Comparison of ENCODE assay signal across 21 cellular contexts in genomic region chr2:41768301-41768700, GRCh38.
"Had no signal": no experiment of that assay in that cellular context is flagged by ENCODE, and none has a peak within 500 bp of the region (broad histone marks: within the 10 kb centered on the region; RNA-seq: fewer than 3 reads in every experiment).

No MANE protein-coding gene starts in this region.

- H3K4me3 ChIP-seq: colonic mucosa, gastrocnemius medialis, hepatocyte, left lung, mucosa of descending colon, psoas muscle, sigmoid colon had no signal

- H3K4me3 Mint-ChIP-seq: activated CD4-positive, alpha-beta T cell treated with anti-CD3 and anti-CD28 coated beads, Interleukin-2, amount 10 ng/mL, durations not matched to agents 7 days and 5 days; activated naive CD4-positive, alpha-beta T cell treated with anti-CD3 and anti-CD28 coated beads for 36 hours; activated T-cell treated with anti-CD3 and anti-CD28 coated beads, Interleukin-2, amount 50 U/mL, for 4 hours; brain; memory B cell; naive B cell; neural crest cell; stimulated activated memory B cell treated with anti-CD40 and anti-IgM and Interleukin-4, amounts not matched to agents 10 μg/mL and 1 μg/mL and 100 μg/mL, for 72 hours; T-helper 1 cell treated with Interleukin-12 subunit alpha and Interleukin-12 subunit beta and Interleukin-4 antibody, amounts not matched to agents 30 μg/mL and 1 μg/mL, for 36 hours had no signal

- H3K9me3 ChIP-seq: colonic mucosa, gastrocnemius medialis, left lung, mucosa of descending colon, psoas muscle, sigmoid colon had no signal

- H3K4me2 ChIP-seq: hepatocyte had no signal

- H3K4me1 Mint-ChIP-seq: activated CD4-positive, alpha-beta T cell treated with anti-CD3 and anti-CD28 coated beads, Interleukin-2, amount 10 ng/mL, durations not matched to agents 7 days and 5 days; brain; memory B cell; naive B cell; neural crest cell; stimulated activated memory B cell treated with anti-CD40 and anti-IgM and Interleukin-4, amounts not matched to agents 10 μg/mL and 1 μg/mL and 100 μg/mL, for 72 hours had no signal

- H3K27ac ChIP-seq: colonic mucosa, gastrocnemius medialis, hepatocyte, left lung, psoas muscle, sigmoid colon had no signal

- H3K27me3 ChIP-seq: colonic mucosa, gastrocnemius medialis, hepatocyte, left lung, sigmoid colon had no signal

- DNase-seq: activated CD4-positive, alpha-beta T cell treated with anti-CD3 and anti-CD28 coated beads, Interleukin-2, amount 10 ng/mL, durations not matched to agents 7 days and 5 days; activated CD8-positive, alpha-beta memory T cell treated with anti-CD3 and anti-CD28 coated beads, Interleukin-2, amount 50 U/mL, for 4 hours; activated naive CD4-positive, alpha-beta T cell treated with anti-CD3 and anti-CD28 coated beads for 36 hours; activated T-cell treated with anti-CD3 and anti-CD28 coated beads, Interleukin-2, amount 50 U/mL, for 4 hours; central memory CD4-positive, alpha-beta T cell; colonic mucosa; gastrocnemius medialis; kidney; left lung; mucosa of descending colon; naive B cell; psoas muscle; sigmoid colon; stimulated activated CD4-positive, alpha-beta T cell treated with anti-CD3 and anti-CD28 coated beads, Interleukin-4, amount 100 ng/mL, for 4 hours had no signal

- H3K4me1 ChIP-seq: colonic mucosa, gastrocnemius medialis, left lung, psoas muscle, sigmoid colon had no signal

- H3K9me3 Mint-ChIP-seq: activated CD4-positive, alpha-beta T cell treated with anti-CD3 and anti-CD28 coated beads, Interleukin-2, amount 10 ng/mL, durations not matched to agents 7 days and 5 days; activated naive CD4-positive, alpha-beta T cell treated with anti-CD3 and anti-CD28 coated beads for 36 hours; activated T-cell treated with anti-CD3 and anti-CD28 coated beads, Interleukin-2, amount 50 U/mL, for 4 hours; brain; memory B cell; naive B cell; neural crest cell; stimulated activated memory B cell treated with anti-CD40 and anti-IgM and Interleukin-4, amounts not matched to agents 10 μg/mL and 1 μg/mL and 100 μg/mL, for 72 hours; T-helper 1 cell treated with Interleukin-12 subunit alpha and Interleukin-12 subunit beta and Interleukin-4 antibody, amounts not matched to agents 30 μg/mL and 1 μg/mL, for 36 hours had no signal

- H2AFZ ChIP-seq: hepatocyte had no signal

- H3K36me3 ChIP-seq: colonic mucosa, gastrocnemius medialis, left lung, sigmoid colon had no signal

- H3K79me2 ChIP-seq: hepatocyte had no signal

- H3K27ac Mint-ChIP-seq: activated CD4-positive, alpha-beta T cell treated with anti-CD3 and anti-CD28 coated beads, Interleukin-2, amount 10 ng/mL, durations not matched to agents 7 days and 5 days; activated naive CD4-positive, alpha-beta T cell treated with anti-CD3 and anti-CD28 coated beads for 36 hours; brain; memory B cell; naive B cell; stimulated activated memory B cell treated with anti-CD40 and anti-IgM and Interleukin-4, amounts not matched to agents 10 μg/mL and 1 μg/mL and 100 μg/mL, for 72 hours; T-helper 1 cell treated with Interleukin-12 subunit alpha and Interleukin-12 subunit beta and Interleukin-4 antibody, amounts not matched to agents 30 μg/mL and 1 μg/mL, for 36 hours had no signal

- ATAC-seq: activated CD4-positive, CD25-positive, alpha-beta regulatory T cell treated with anti-CD3 and anti-CD28 coated beads, Interleukin-2, amount 50 U/mL, for 24 hours; activated T-cell treated with anti-CD3 and anti-CD28 coated beads, Interleukin-2, amount 50 U/mL, for 4 hours; gastrocnemius medialis; left lung; mucosa of descending colon; psoas muscle; stimulated activated memory B cell treated with anti-CD40 and anti-IgM and Interleukin-4, amounts not matched to agents 10 μg/mL and 1 μg/mL and 100 μg/mL, for 72 hours had no signal

- H3K36me3 Mint-ChIP-seq: brain; memory B cell; naive B cell; stimulated activated memory B cell treated with anti-CD40 and anti-IgM and Interleukin-4, amounts not matched to agents 10 μg/mL and 1 μg/mL and 100 μg/mL, for 72 hours had no signal
